ENCODE assay signal across 8 cellular contexts in the genomic region with DNA sequence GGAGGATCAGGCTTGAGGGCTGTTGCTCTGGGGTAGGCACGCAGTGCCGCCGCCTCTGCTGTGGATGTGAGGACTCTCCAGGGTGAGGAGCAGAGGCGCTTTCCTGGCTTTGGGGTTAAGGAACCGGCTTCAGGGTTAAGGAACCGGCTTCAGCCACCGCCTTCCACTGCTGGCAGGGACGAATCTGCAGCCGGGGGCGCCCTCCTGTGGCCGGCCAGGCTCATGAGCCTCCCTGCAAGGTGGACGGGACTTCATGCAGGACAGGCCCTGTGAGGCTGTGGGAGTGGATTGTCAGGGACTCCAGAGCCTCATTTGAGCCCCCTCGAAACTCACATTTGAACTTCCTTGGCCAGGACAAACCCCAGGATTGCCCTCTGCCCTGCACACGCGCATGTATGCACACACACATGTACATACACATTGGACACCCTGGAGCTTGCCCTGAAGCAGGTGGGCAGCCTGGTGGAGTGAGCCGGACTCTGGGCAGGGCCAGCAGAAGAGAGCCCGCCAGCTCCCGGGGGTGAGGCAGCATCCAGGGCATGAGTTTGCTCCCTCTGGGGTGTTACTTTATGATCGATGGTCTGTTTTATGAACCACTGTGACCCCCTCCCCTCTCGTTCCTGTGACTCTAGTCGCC.
DNase-seq lines count a peak whose midpoint lies in the region; ATAC-seq, FAIRE-seq and TF ChIP-seq lines count a peak whose summit lies in the region.

No MANE protein-coding gene starts in this region.

- H3K4me1 Mint-ChIP-seq in stimulated activated effector memory CD8-positive, alpha-beta T cell treated with anti-CD3 and anti-CD28 coated beads, Interleukin-12 subunit alpha, Interleukin-12 subunit beta, amount 100 ng/mL, for 72 hours, result no peaks in the 10 kb centered on the region

- H3K27ac Mint-ChIP-seq in stimulated activated effector memory CD8-positive, alpha-beta T cell treated with anti-CD3 and anti-CD28 coated beads, Interleukin-12 subunit alpha, Interleukin-12 subunit beta, amount 100 ng/mL, for 72 hours, result no peak overlapping the region

- no peak overlapping the region for H3K9ac ChIP-seq in kidney (ENCODE audit: low read length in 2 of 2)

- no peak overlapping the region for H3K27ac ChIP-seq in kidney (ENCODE audit: low read depth in 2 of 2, low read length in 2 of 2)

- DNase-seq in ACHN (peak; percentile 45), G401 (ENCODE audit: low spot score) (peak; percentile 86), NCI-H82 (lab: John Stamatoyannopoulos, UW) (peak; percentile 73), T47D (ENCODE audit: low read depth in 1 of 2, low spot score in 1 of 2) (peak; percentile 84 to 93), kidney (peak; percentile 90)
- DNase-seq in stimulated activated effector memory CD8-positive, alpha-beta T cell treated with anti-CD3 and anti-CD28 coated beads, Interleukin-12 subunit alpha, Interleukin-12 subunit beta, amount 100 ng/mL, for 72 hours (ENCODE audit: low spot score in 2 of 2), result peak; percentile 7 to 60
- DNase-seq in activated effector memory CD4-positive, alpha-beta T cell treated with Interleukin-2 at 50 U/mL for 16 hours, result no peak

- no peaks in the 10 kb centered on the region for H3K36me3 ChIP-seq in kidney (ENCODE audit: control insufficient read depth in 1 of 2, insufficient read depth in 2 of 2, low read length in 2 of 2)

- peaks cover 0 to 3% of the 10 kb centered on the region in 2 donors for H3K4me1 ChIP-seq in kidney (ENCODE audit: control insufficient read depth in 1 of 2, insufficient read depth in 1 of 2, low read depth in 1 of 2, low read length in 2 of 2)

- intact Hi-C loops in kidney (cut with DNase I), result loop anchor here (10.0 kb wide), 1 partner anchor 186 kb away; no protein-coding TSS in a partner anchor

- peak; percentile 62 for TF ChIP-seq CTCF in kidney (IDR thresholded peaks at IDR 0.05; ENCODE audit: borderline replicate concordance, extremely low read depth, insufficient read depth)

- H3K9me3 ChIP-seq in kidney (ENCODE audit: control insufficient read depth in 1 of 2, low read length in 2 of 2), result no peaks in the 10 kb centered on the region

- H3K4me3 Mint-ChIP-seq in stimulated activated effector memory CD8-positive, alpha-beta T cell treated with anti-CD3 and anti-CD28 coated beads, Interleukin-12 subunit alpha, Interleukin-12 subunit beta, amount 100 ng/mL, for 72 hours, result no peak overlapping the region

- no peak overlapping the region for H3K4me3 ChIP-seq in kidney (ENCODE audit: low read length in 2 of 2)

- ATAC-seq in HG02981 (IDR thresholded peaks at IDR 0.05; ENCODE audit: unreplicated experiment), result peak; percentile 47
- peak; percentile 24 for ATAC-seq in stimulated activated effector memory CD8-positive, alpha-beta T cell treated with anti-CD3 and anti-CD28 coated beads, Interleukin-12 subunit alpha, Interleukin-12 subunit beta, amount 100 ng/mL, for 72 hours

- in situ Hi-C loops in ACHN (cut with HindIII; ENCODE audit: low pct_ligation_motif_present, low pct_unique_long_range_greater_than_20kb, low sequenced_read_pairs) (no loop called here), G401 (cut with HindIII; ENCODE audit: low sequenced_read_pairs) (no loop called here), T47D (cut with HindIII; ENCODE audit: low pct_unique_long_range_greater_than_20kb, low sequenced_read_pairs) (no loop called here)

- FAIRE-seq in kidney (lab: Jason Lieb, UNC), result no peak

- H3K9me3 Mint-ChIP-seq in stimulated activated effector memory CD8-positive, alpha-beta T cell treated with anti-CD3 and anti-CD28 coated beads, Interleukin-12 subunit alpha, Interleukin-12 subunit beta, amount 100 ng/mL, for 72 hours, result no peaks in the 10 kb centered on the region

- H3K36me3 Mint-ChIP-seq in stimulated activated effector memory CD8-positive, alpha-beta T cell treated with anti-CD3 and anti-CD28 coated beads, Interleukin-12 subunit alpha, Interleukin-12 subunit beta, amount 100 ng/mL, for 72 hours, result no peaks in the 10 kb centered on the region
